Comparison of ENCODE assay signal across 9 cellular contexts in the genomic region with DNA sequence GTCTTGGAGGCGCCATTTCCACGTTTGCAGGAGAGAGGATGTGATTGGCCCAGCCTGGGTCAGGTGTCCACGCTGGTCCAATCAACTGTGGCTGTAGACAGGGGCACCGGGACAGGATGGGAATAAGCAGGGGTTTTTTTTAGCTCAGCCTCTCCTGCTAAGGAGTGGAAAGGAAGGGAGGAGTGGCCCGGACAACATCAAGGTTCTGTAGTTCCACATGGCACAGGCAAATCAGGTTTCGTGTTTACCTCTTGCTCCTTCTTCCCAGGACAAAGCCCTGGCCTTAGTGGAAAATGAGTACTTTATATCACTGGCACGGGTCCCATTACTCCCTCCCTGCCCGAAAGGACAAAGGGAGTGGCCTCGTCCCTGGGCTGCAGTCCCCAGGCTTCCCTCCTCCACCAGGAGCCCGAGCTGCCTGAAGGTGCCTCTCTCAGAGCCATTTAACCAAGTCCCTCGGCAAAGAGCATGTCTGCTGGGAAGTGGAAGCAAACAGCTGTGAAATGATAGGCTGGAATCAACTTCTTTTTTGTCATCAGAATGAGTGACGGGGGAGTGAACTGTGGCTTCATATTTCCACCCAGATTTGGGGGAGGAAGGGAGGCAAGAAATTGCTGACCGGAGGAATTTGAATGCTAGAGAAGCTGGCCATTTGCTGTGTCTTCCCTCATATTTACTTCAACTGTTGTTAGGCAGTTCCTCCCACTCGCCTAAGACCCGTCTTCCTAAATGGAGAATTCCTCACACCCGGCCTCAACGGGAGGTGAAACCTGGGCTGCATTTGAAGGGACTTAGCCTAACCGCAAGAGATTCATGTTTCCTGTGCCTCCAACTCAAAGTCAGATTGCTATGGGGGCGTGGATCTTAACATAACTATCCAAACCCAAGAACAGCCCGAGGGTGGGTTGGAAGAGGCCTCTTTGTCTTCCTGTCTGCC.
DNase-seq lines count a peak whose midpoint lies in the region; ATAC-seq, FAIRE-seq and TF ChIP-seq lines count a peak whose summit lies in the region.
"Had no signal": no experiment of that assay in that cellular context is flagged by ENCODE, and none has a peak within 500 bp of the region (broad histone marks: within the 10 kb centered on the region; RNA-seq: fewer than 3 reads in every experiment).

No MANE protein-coding gene starts in this region.

- peak overlapping the region; percentile 51 for H3K18ac ChIP-seq in mesendoderm (ENCODE audit: low read length)

- no peak overlapping the region for H4K8ac ChIP-seq in mesendoderm (ENCODE audit: low read depth, low read length)

- POLR2A ChIA-PET in A549 (lab: Yijun Ruan, JAX), result interaction anchor here (1.1 kb wide), 1 partner anchor 22 kb away, joined by 3 read pairs; no protein-coding TSS in a partner anchor

- FAIRE-seq in A549 (lab: Jason Lieb, UNC) (no peak), bronchial epithelial cell (lab: Jason Lieb, UNC) (no peak)

- TF ChIP-seq CTCF in A549 (IDR thresholded peaks at IDR 0.05) (no peak), bronchial epithelial cell (IDR thresholded peaks at IDR 0.05; ENCODE audit: insufficient read depth, low read length, severe bottlenecking) (no peak)

- H3K23ac ChIP-seq in mesendoderm (ENCODE audit: low read length), result peak overlapping the region; percentile 67

- H3K4me1 ChIP-seq in A549, result peaks cover 12% of the 10 kb centered on the region; the same call in 2 of the 3 replicates
- peaks cover 5% of the 10 kb centered on the region for H3K4me1 ChIP-seq in mesendoderm (ENCODE audit: control insufficient read depth, low read depth, low read length)

- no peak for TF ChIP-seq EP300 in A549 (IDR thresholded peaks at IDR 0.05)

- no peak overlapping the region for H4K5ac ChIP-seq in mesendoderm (ENCODE audit: low read length)

- CTCF ChIA-PET in A549 (lab: Yijun Ruan, JAX), result no interaction called here

- peak overlapping the region; percentile 6 for H3K9ac ChIP-seq in mesendoderm (ENCODE audit: low read length)

- no peak for TF ChIP-seq POLR2A in A549 (IDR thresholded peaks at IDR 0.05; ENCODE audit: low read length)

- H3K4me3 ChIP-seq in A549 (no peak overlapping the region), bronchial epithelial cell (ENCODE audit: low read depth, low read length) (no peak overlapping the region), mesendoderm (ENCODE audit: low read length) (no peak overlapping the region)
- no peak overlapping the region for H3K4me3 ChIP-seq in Jurkat, Clone E6-1 (ENCODE audit: low read length)

- TF ChIP-seq RAD21 in A549 (conservative IDR thresholded peaks at IDR 0.05 in 1 of 2, IDR thresholded peaks at IDR 0.05 in 1 of 2), result no peak

- DNase-seq in A549 (ENCODE audit: low read depth in 1 of 2, low spot score in 1 of 2) (no peak), bronchial epithelial cell (ENCODE audit: low read depth) (peak; percentile 75), mesendoderm (peak; percentile 91), T-helper 9 cell (no peak)
- peak; percentile 78 for DNase-seq in Jurkat, Clone E6-1 (ENCODE audit: low read depth, low spot score)
- DNase-seq in stimulated activated CD4-positive, alpha-beta T cell treated with anti-CD3 and anti-CD28 coated beads, Interleukin-4, amount 100 ng/mL, for 4 hours, result no peak
- DNase-seq: activated CD4-positive, alpha-beta T cell treated with anti-CD3 and anti-CD28 coated beads, Interleukin-2, amount 50 U/mL, for 48 hours had no signal

- H3K27ac ChIP-seq in A549 (no peak overlapping the region), mesendoderm (ENCODE audit: low read depth, low read length) (peak overlapping the region; percentile 84)

- H3K79me1 ChIP-seq in mesendoderm (ENCODE audit: low read length), result no peaks in the 10 kb centered on the region

- H2BK5ac ChIP-seq in mesendoderm (ENCODE audit: low read length), result peak overlapping the region; percentile 39

- H2BK15ac ChIP-seq in mesendoderm (replicated peaks; ENCODE audit: low read depth), result no peak overlapping the region

- H3K36me3 ChIP-seq in bronchial epithelial cell (ENCODE audit: control insufficient read depth, insufficient read depth, low read length), result no peaks in the 10 kb centered on the region
- H3K36me3 ChIP-seq in mesendoderm (ENCODE audit: control insufficient read depth, insufficient read depth, low read length), result no peaks in the 10 kb centered on the region

- H3K4me2 ChIP-seq in A549 (no peak overlapping the region), mesendoderm (ENCODE audit: low read length) (no peak overlapping the region)

- WGBS in A549 (ENCODE audit: missing lambda C conversion rate), result 85% methylated on average over 20 of the region's 20 CpGs
- no CpG with 5 or more reads among the region's 20 CpGs for WGBS in mesendoderm (ENCODE audit: extremely low coverage, insufficient coverage, low lambda C conversion rate)

- H3K56ac ChIP-seq in mesendoderm (ENCODE audit: low read length), result peak overlapping the region; percentile 62

- no peaks in the 10 kb centered on the region for H3K79me2 ChIP-seq in mesendoderm (ENCODE audit: control insufficient read depth, insufficient read depth, low read length)

- peak overlapping the region; percentile 31 for H2BK120ac ChIP-seq in mesendoderm (ENCODE audit: low read depth, low read length)

- H3K27me3 ChIP-seq in bronchial epithelial cell (ENCODE audit: control insufficient read depth, insufficient read depth, low read length), result no peaks in the 10 kb centered on the region
- H3K27me3 ChIP-seq in mesendoderm (ENCODE audit: insufficient read depth, low read length, poor library complexity), result no peaks in the 10 kb centered on the region

- no peak overlapping the region for H2AK5ac ChIP-seq in mesendoderm (ENCODE audit: low read length)

- no peak for ATAC-seq in A549
- no peak for ATAC-seq in GM18909 (IDR thresholded peaks at IDR 0.05; ENCODE audit: poor library complexity, unreplicated experiment)
- ATAC-seq in GM19351 (IDR thresholded peaks at IDR 0.05; ENCODE audit: unreplicated experiment), result no peak

- no peaks in the 10 kb centered on the region for H3K9me3 ChIP-seq in A549

- H3K4ac ChIP-seq in mesendoderm (ENCODE audit: low read depth, low read length), result peak overlapping the region; percentile 38

TF ChIP-seq in A549, 52 proteins besides CTCF, POLR2A, EP300 and RAD21:
- peak; percentile 79 for TF ChIP-seq MAFK (IDR thresholded peaks at IDR 0.05; ENCODE audit: partially characterized antibody)
- no peak for TF ChIP-seq HEYL (CRISPR knock-in tag; IDR thresholded peaks at IDR 0.05)
- no peak for TF ChIP-seq EHF (CRISPR knock-in tag; IDR thresholded peaks at IDR 0.05)

Comparison
In these comparisons a context has a peak if more than half of its experiments do, and no peak if none do; other contexts are left out.
1. DNase-seq: peak in Jurkat, Clone E6-1 (single experiment), bronchial epithelial cell (single experiment) and mesendoderm (single experiment); none in A549 (0 of 2), T-helper 9 cell (single experiment) and stimulated activated CD4-positive, alpha-beta T cell treated with anti-CD3 and anti-CD28 coated beads, Interleukin-4, amount 100 ng/mL, for 4 hours (0 of 2).